ENCODE assay signal across 15 cellular contexts in the genomic region with DNA sequence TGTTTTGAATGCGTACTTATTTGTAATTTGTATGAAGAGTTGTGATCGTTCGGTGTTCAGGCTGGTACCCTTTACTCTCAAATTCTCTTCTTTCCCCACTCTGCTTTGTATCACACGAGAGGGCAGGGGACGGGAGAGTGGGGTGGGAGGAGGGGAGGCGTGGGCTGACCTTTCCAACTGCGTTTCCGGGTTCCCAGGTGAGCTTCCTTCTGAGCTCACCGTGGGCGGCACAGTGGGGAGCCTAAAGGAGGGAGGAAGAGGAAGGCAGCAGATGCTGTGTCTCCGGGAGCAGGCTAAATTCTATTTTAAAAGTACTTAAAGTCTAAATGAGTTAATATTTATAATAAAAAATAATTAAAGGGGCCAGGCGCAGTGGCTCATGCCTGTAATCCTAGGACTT. TPM values are rescaled to one million over a fixed set of nuclear protein-coding genes. Genes with fewer than 3 reads are reported as not detected.
DNase-seq lines count a peak whose midpoint lies in the region; ATAC-seq and TF ChIP-seq lines count a peak whose summit lies in the region.
"Had no signal": no experiment of that assay in that cellular context is flagged by ENCODE, and none has a peak within 500 bp of the region (broad histone marks: within the 10 kb centered on the region; RNA-seq: fewer than 3 reads in every experiment).

No MANE protein-coding gene starts in this region.

- H3K4me3 ChIP-seq in HEK293 (ENCODE audit: low read depth, low read length), result no peak overlapping the region
- no peak overlapping the region for H3K4me3 ChIP-seq in spleen
- H3K4me3 ChIP-seq: BLaER1 treated with 17β-estradiol and CSF1 and Interleukin-3, amounts not matched to agents 10 nM and 100 nM; GM23248 had no signal

- no peak for TF ChIP-seq POLR2A in spleen (IDR thresholded peaks at IDR 0.05)

- no peaks in the 10 kb centered on the region for H3K36me3 ChIP-seq in HEK293 (ENCODE audit: control insufficient read depth in 2 of 2, insufficient read depth in 1 of 2, low read length in 2 of 2)
- H3K36me3 ChIP-seq in spleen, result no peaks in the 10 kb centered on the region
- H3K36me3 ChIP-seq: BLaER1 treated with 17β-estradiol and CSF1 and Interleukin-3, amounts not matched to agents 10 nM and 100 nM had no signal

- H3K4me1 Mint-ChIP-seq in WTC11, result 0 out of 2 replicates have a peak, but pooled peaks cover 3% of the 10 kb centered on the region
- H3K4me1 Mint-ChIP-seq: CD4-positive, CD25-positive, alpha-beta regulatory T cell had no signal

- H3K4me1 ChIP-seq in HEK293 (ENCODE audit: control insufficient read depth, insufficient read depth, low read length) (no peaks in the 10 kb centered on the region), spleen (no peaks in the 10 kb centered on the region)
- H3K4me1 ChIP-seq: BLaER1 treated with 17β-estradiol and CSF1 and Interleukin-3, amounts not matched to agents 10 nM and 100 nM had no signal

- 72 to 77% (median 74%) methylated on average over 12 of the region's 12 CpGs for WGBS in spleen, 5 donors

- H3K27ac Mint-ChIP-seq in WTC11, result no peak overlapping the region
- H3K27ac Mint-ChIP-seq: CD4-positive, CD25-positive, alpha-beta regulatory T cell; IgD-negative memory B cell had no signal

- H3K27me3 Mint-ChIP-seq in WTC11 (ENCODE audit: low read depth), result peaks cover 2% of the 10 kb centered on the region; the same call in 1 of the 2 replicates
- H3K27me3 Mint-ChIP-seq: CD4-positive, CD25-positive, alpha-beta regulatory T cell had no signal

- CTCF ChIA-PET in HEK293 (lab: Yijun Ruan, JAX), result no interaction called here
- CTCF ChIA-PET in WTC11 (lab: Charles Lee), result no interaction called here

- no peak for ATAC-seq in WTC11

- POLR2A ChIA-PET in HEK293 (lab: Yijun Ruan, JAX), result no interaction called here
- POLR2A ChIA-PET in WTC11 (lab: Charles Lee), result no interaction called here

- no peak overlapping the region for H3K27ac ChIP-seq in HEK293 (ENCODE audit: extremely low read depth, low read depth, low read length)
- no peak overlapping the region for H3K27ac ChIP-seq in spleen
- H3K27ac ChIP-seq: BLaER1 treated with 17β-estradiol and CSF1 and Interleukin-3, amounts not matched to agents 10 nM and 100 nM; GM23248 had no signal

- TF ChIP-seq CTCF in HEK293 (tag by site-specific recombination; IDR thresholded peaks at IDR 0.05) (no peak), WTC11 (IDR thresholded peaks at IDR 0.05) (no peak), spleen (IDR thresholded peaks at IDR 0.05 in 8 of 11, conservative IDR thresholded peaks at IDR 0.05 in 3 of 11) (no peak)

- no peaks in the 10 kb centered on the region for H3K36me3 Mint-ChIP-seq in WTC11
- H3K36me3 Mint-ChIP-seq: CD4-positive, CD25-positive, alpha-beta regulatory T cell had no signal

- no peaks in the 10 kb centered on the region for H3K27me3 ChIP-seq in spleen (replicated peaks in 1 of 7)
- H3K27me3 ChIP-seq: BLaER1 treated with 17β-estradiol and CSF1 and Interleukin-3, amounts not matched to agents 10 nM and 100 nM had no signal

- no peaks in the 10 kb centered on the region for H3K9me3 Mint-ChIP-seq in WTC11
- H3K9me3 Mint-ChIP-seq: IgD-negative memory B cell had no signal

- no peaks in the 10 kb centered on the region for H3K9me3 ChIP-seq in HEK293 (ENCODE audit: control insufficient read depth, insufficient read depth, low read depth, low read length)
- H3K9me3 ChIP-seq in spleen, result peaks cover 0 to 8% (median 0%) of the 10 kb centered on the region in 8 donors
- H3K9me3 ChIP-seq: BLaER1 treated with 17β-estradiol and CSF1 and Interleukin-3, amounts not matched to agents 10 nM and 100 nM had no signal

- intact Hi-C loops in spleen (cut with DNase I; ENCODE audit: low total_unique reads), result no loop called here

- DNase-seq in COR-L47 (lab: John Stamatoyannopoulos, UW) (peak; percentile 6), WTC11 (ENCODE audit: low spot score) (no peak), spleen (peak; percentile 21), NCI-H2171 treated with DMSO at 0.1 percent for 48 hours (lab: John Stamatoyannopoulos, UW) (no peak), foreskin melanocyte (no peak)
- no peak for DNase-seq in effector CD8-positive, alpha-beta T cell (lab: John Stamatoyannopoulos, UW)
- DNase-seq: ACHN; Calu3; CD4-positive, CD25-positive, alpha-beta regulatory T cell; DMS 273 treated with DMSO at 0.1 percent for 48 hours; GM23248; H7 had no signal

- H3K4me3 Mint-ChIP-seq in WTC11, result no peak overlapping the region

TF ChIP-seq in HEK293, 187 proteins besides CTCF, POLR2A, EP300 and RAD21:
- TF ChIP-seq ZNF311 (tag by site-specific recombination; IDR thresholded peaks at IDR 0.05; ENCODE audit: borderline replicate concordance) (no peak), ZNF777 (tag by site-specific recombination; IDR thresholded peaks at IDR 0.05; ENCODE audit: borderline replicate concordance) (no peak), ZNF621 (tag by site-specific recombination; IDR thresholded peaks at IDR 0.05) (no peak), EGR2 (tag by site-specific recombination; IDR thresholded peaks at IDR 0.05; ENCODE audit: low read depth) (peak; percentile 57), SP7 (tag by site-specific recombination; IDR thresholded peaks at IDR 0.05) (no peak), ZFHX2 (tag by site-specific recombination; conservative IDR thresholded peaks at IDR 0.05) (peak; percentile 39), ZIC2 (tag by site-specific recombination; IDR thresholded peaks at IDR 0.05) (0 out of 2 replicates have a peak, but pooled peaks have one; percentile 40), ZNF324 (tag by site-specific recombination; IDR thresholded peaks at IDR 0.05) (no peak), ZXDB (tag by site-specific recombination; IDR thresholded peaks at IDR 0.05) (no peak), ZNF610 (tag by site-specific recombination; IDR thresholded peaks at IDR 0.05; ENCODE audit: borderline replicate concordance) (no peak)

TF ChIP-seq in WTC11, 78 proteins besides CTCF, POLR2A, EP300 and RAD21:
- TF ChIP-seq ZNF423 (CRISPR knock-in tag; IDR thresholded peaks at IDR 0.05), result peak; percentile 66
- TF ChIP-seq, protein P1, sequence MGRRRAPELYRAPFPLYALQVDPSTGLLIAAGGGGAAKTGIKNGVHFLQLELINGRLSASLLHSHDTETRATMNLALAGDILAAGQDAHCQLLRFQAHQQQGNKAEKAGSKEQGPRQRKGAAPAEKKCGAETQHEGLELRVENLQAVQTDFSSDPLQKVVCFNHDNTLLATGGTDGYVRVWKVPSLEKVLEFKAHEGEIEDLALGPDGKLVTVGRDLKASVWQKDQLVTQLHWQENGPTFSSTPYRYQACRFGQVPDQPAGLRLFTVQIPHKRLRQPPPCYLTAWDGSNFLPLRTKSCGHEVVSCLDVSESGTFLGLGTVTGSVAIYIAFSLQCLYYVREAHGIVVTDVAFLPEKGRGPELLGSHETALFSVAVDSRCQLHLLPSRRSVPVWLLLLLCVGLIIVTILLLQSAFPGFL (CRISPR knock-in tag; IDR thresholded peaks at IDR 0.05; ENCODE audit: borderline replicate concordance), result no peak

RNA-seq across cellular contexts. Expression of a gene that starts 7.4 kb away (rescaled TPM):
- total RNA-seq in WTC11 (2021) (21.2 to 25.4 TPM (median 21.7 TPM) in 3 replicates), spleen (1 to 10 TPM in 5 of 7 donors, under 1 TPM in 2; 0.70 to 5.0 (median 1.6) TPM)
- under 1 TPM; 0.22 to 0.64 (median 0.56) TPM for polyA plus RNA-seq in spleen

Comparison
In these comparisons a context has a peak if more than half of its experiments do, and no peak if none do; other contexts are left out.
1. DNase-seq: peak in COR-L47 (single experiment) and spleen (single experiment); none in WTC11 (single experiment), effector CD8-positive, alpha-beta T cell (single experiment), NCI-H2171 treated with DMSO at 0.1 percent for 48 hours (single experiment) and foreskin melanocyte (single experiment).